8 cellular contexts compared by ENCODE assay signal in the genomic region with DNA sequence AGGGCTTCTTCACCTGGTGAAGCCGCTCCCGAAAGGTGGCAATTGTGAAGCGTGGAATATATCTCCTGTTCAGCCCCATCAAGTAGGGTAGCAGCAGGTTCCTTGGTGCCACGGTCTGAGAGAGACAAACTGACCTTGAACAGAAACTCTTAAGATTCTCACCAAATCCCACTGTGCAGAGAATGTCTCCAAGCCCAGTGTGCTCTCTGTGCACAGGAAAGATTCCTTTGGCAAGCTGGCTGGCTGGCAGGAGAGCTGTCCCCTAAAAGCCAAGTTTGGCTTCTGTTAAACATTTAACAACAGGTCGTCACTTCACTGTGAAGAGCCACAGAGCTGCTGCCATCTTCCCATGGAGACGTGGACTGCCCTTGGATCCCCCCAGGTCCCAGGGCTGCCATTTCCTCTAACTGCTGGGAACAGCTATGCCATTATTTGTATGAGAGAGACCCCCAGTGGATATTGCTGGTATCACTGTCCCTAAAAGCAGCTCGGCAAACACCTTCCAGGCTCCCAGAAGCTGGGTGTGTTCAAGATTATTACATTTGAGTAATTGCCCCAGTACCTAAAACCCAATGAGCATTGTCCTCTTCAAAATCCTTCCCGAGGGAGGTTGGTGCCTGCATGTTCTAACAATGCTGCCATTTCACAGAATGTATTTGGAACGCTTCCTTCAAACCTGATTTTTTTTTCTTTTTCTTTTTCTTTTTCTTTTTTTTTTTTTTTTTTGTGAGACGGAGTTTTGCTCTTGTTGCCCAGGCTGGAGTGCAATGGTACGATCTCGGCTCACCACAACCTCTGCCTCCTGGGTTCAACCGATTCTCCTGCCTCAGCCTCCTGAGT.
DNase-seq lines count a peak whose midpoint lies in the region; ATAC-seq and TF ChIP-seq lines count a peak whose summit lies in the region.

No MANE protein-coding gene starts in this region.

- in situ Hi-C loops in Panc1 (cut with HindIII; ENCODE audit: low pct_unique_long_range_greater_than_20kb, low sequenced_read_pairs), result no loop called here

- TF ChIP-seq CTCF in Caco-2 (IDR thresholded peaks at IDR 0.05; ENCODE audit: insufficient read depth in 1 of 2, low read depth in 1 of 2, low read length in 1 of 2, severe bottlenecking in 1 of 2, unreplicated experiment in 1 of 2) (peak; percentile 65 to 69), LNCAP (IDR thresholded peaks at IDR 0.05) (peak; percentile 87), Panc1 (IDR thresholded peaks at IDR 0.05) (peak; percentile 78), parathyroid adenoma (IDR thresholded peaks at IDR 0.05) (peak; percentile 58)

- H3K36me3 Mint-ChIP-seq in Caco-2 (ENCODE audit: insufficient read depth, unreplicated experiment), result no peaks in the 10 kb centered on the region
- H3K36me3 Mint-ChIP-seq in activated naive CD4-positive, alpha-beta T cell treated with anti-CD3 and anti-CD28 coated beads, Interleukin-2, amount 50 U/mL, for 72 hours, result no peaks in the 10 kb centered on the region

- H3K36me3 ChIP-seq in Caco-2 (ENCODE audit: control insufficient read depth, insufficient read depth, low read length), result no peaks in the 10 kb centered on the region
- H3K36me3 ChIP-seq in Panc1 (ENCODE audit: control insufficient read depth, insufficient read depth, low read length), result no peaks in the 10 kb centered on the region
- H3K36me3 ChIP-seq in parathyroid adenoma (ENCODE audit: control insufficient read depth, insufficient read depth, low read length), result no peaks in the 10 kb centered on the region

- intact Hi-C loops in Caco-2 (cut with micrococcal nuclease; ENCODE audit: unreplicated experiment), result loop anchor here (1.0 to 5.0 kb wide), 3 partner anchors 266 to 360 kb away; no protein-coding TSS in a partner anchor
- intact Hi-C loops in Panc1 (cut with micrococcal nuclease; ENCODE audit: unreplicated experiment), result loop anchor here (5.0 kb wide), 1 partner anchor 357 kb away; no protein-coding TSS in a partner anchor
- intact Hi-C loops in head of caudate nucleus (cut with DNase I), result loop anchor here (2.0 to 5.0 kb wide), 2 partner anchors 347 to 360 kb away; no protein-coding TSS in a partner anchor

- H3K4me1 ChIP-seq in Caco-2 (peaks cover 17% of the 10 kb centered on the region), Panc1 (ENCODE audit: control insufficient read depth, insufficient read depth, low read length) (no peaks in the 10 kb centered on the region), parathyroid adenoma (no peaks in the 10 kb centered on the region)

- CTCF ChIA-PET in Caco-2 (lab: Charles Lee), result interaction anchor here (0.6 to 2.6 kb wide), 16 partner anchors 14 to 727 kb away, joined by 3 to 70 read pairs (median 4); no protein-coding TSS in a partner anchor
- CTCF ChIA-PET in Panc1 (lab: Charles Lee), result interaction anchor here (0.7 to 1.2 kb wide), 4 partner anchors 14 to 360 kb away, joined by 4 to 18 read pairs (median 5); no protein-coding TSS in a partner anchor

- H3K27me3 ChIP-seq in Caco-2 (replicated peaks; ENCODE audit: control insufficient read depth, insufficient read depth, low read length), result no peaks in the 10 kb centered on the region
- no peaks in the 10 kb centered on the region for H3K27me3 ChIP-seq in Panc1 (ENCODE audit: control insufficient read depth, insufficient read depth, low read length)
- no peaks in the 10 kb centered on the region for H3K27me3 ChIP-seq in parathyroid adenoma (ENCODE audit: control insufficient read depth, insufficient read depth, low read length)

- H3K27ac Mint-ChIP-seq in Caco-2 (ENCODE audit: unreplicated experiment), result no peak overlapping the region
- H3K27ac Mint-ChIP-seq in activated naive CD4-positive, alpha-beta T cell treated with anti-CD3 and anti-CD28 coated beads, Interleukin-2, amount 50 U/mL, for 72 hours, result no peak overlapping the region

- no peaks in the 10 kb centered on the region for H3K79me2 ChIP-seq in parathyroid adenoma

- H3K27ac ChIP-seq in Panc1 (ENCODE audit: low read length) (no peak overlapping the region), parathyroid adenoma (no peak overlapping the region)

- H3K27me3 Mint-ChIP-seq in Caco-2 (ENCODE audit: insufficient read depth, unreplicated experiment), result no peaks in the 10 kb centered on the region

- H3K4me3 ChIP-seq in Caco-2 (ENCODE audit: low read depth, low read length) (no peak overlapping the region), Panc1 (ENCODE audit: low read depth in 2 of 2, low read length in 2 of 2) (no peak overlapping the region), parathyroid adenoma (ENCODE audit: low read depth, low read length) (no peak overlapping the region)

- BruUV-seq in Caco-2 (replicated peaks; lab: Mats Ljungman, UMichigan) (no TSS peak), Panc1 (replicated peaks; lab: Mats Ljungman, UMichigan) (no TSS peak)

- no peak overlapping the region for H3K4me3 Mint-ChIP-seq in Caco-2 (ENCODE audit: unreplicated experiment)

- peak; percentile 63 to 73 for DNase-seq in Caco-2
- DNase-seq in Panc1 (ENCODE audit: low read depth, low spot score), result no peak
- peak in 1 of 2 donors; percentile 53 for DNase-seq in activated naive CD4-positive, alpha-beta T cell treated with anti-CD3 and anti-CD28 coated beads, Interleukin-2, amount 50 U/mL, for 72 hours (ENCODE audit: low spot score in 2 of 2)
- peak in 40 of 42 donors; percentile 31 to 89 (median 72) for DNase-seq in head of caudate nucleus

- H3K4me2 ChIP-seq in parathyroid adenoma (ENCODE audit: low read length), result no peak overlapping the region

- peak overlapping the region; percentile 46 for H2AFZ ChIP-seq in parathyroid adenoma

- POLR2A ChIA-PET in Caco-2 (lab: Charles Lee), result no interaction called here
- POLR2A ChIA-PET in Panc1 (lab: Charles Lee), result no interaction called here

- H3K9me3 ChIP-seq in Caco-2, result no peaks in the 10 kb centered on the region
- H3K9me3 ChIP-seq in Panc1 (ENCODE audit: control insufficient read depth, insufficient read depth, low read depth, low read length), result no peaks in the 10 kb centered on the region
- H3K9me3 ChIP-seq in parathyroid adenoma (ENCODE audit: control insufficient read depth, low read length), result no peaks in the 10 kb centered on the region

- peaks cover 20% of the 10 kb centered on the region for H3K4me1 Mint-ChIP-seq in Caco-2 (ENCODE audit: low read depth, unreplicated experiment)

- H3K9me3 Mint-ChIP-seq in Caco-2 (ENCODE audit: unreplicated experiment), result no peaks in the 10 kb centered on the region
- H3K9me3 Mint-ChIP-seq in activated naive CD4-positive, alpha-beta T cell treated with anti-CD3 and anti-CD28 coated beads, Interleukin-2, amount 50 U/mL, for 72 hours, result no peaks in the 10 kb centered on the region

- H3K9ac ChIP-seq in parathyroid adenoma, result no peak overlapping the region

- peak; percentile 71 for ATAC-seq in GM21390 (IDR thresholded peaks at IDR 0.05; ENCODE audit: unreplicated experiment)
- ATAC-seq in Panc1, result peak; percentile 88
- peak; percentile 56 to 67 for ATAC-seq in activated naive CD4-positive, alpha-beta T cell treated with anti-CD3 and anti-CD28 coated beads, Interleukin-2, amount 50 U/mL, for 72 hours
- no peak for ATAC-seq in GM21825 (IDR thresholded peaks at IDR 0.05; ENCODE audit: unreplicated experiment)
